Comparison of ENCODE assay signal across 8 cellular contexts in genomic region chr19:54162241-54162805, GRCh38. TPM values are rescaled to one million over a fixed set of nuclear protein-coding genes. Genes with fewer than 3 reads are reported as not detected.
A peak's percentile ranks its signal among the peaks of the same experiment; 100 is the strongest.
DNase-seq lines count a peak whose midpoint lies in the region; ATAC-seq and TF ChIP-seq lines count a peak whose summit lies in the region.

No MANE protein-coding gene starts in this region.

- H3K4me2 ChIP-seq in Karpas-422 (ENCODE audit: low read depth, low read length, poor library complexity, severe bottlenecking) = peak overlapping the region; percentile 84

- peaks cover 25% of the 10 kb centered on the region for H4K20me1 ChIP-seq in Karpas-422 (ENCODE audit: insufficient read depth, low read depth, low read length)

- H3K79me2 ChIP-seq in Karpas-422 (ENCODE audit: low read length) = peaks cover 16% of the 10 kb centered on the region

- H3K9me2 ChIP-seq in Karpas-422 (replicated peaks; ENCODE audit: insufficient read depth, low read length) = no peaks in the 10 kb centered on the region

- H2AFZ ChIP-seq in Karpas-422 (ENCODE audit: low read length) = no peak overlapping the region

- H3K4me3 ChIP-seq in Karpas-422 (ENCODE audit: low read length) = peak overlapping the region; percentile 58; the same call in 1 of the 2 replicates
- peak overlapping the region; percentile 32 to 50 for H3K4me3 ChIP-seq in ascending aorta
- peak overlapping the region; percentile 56; the same call in 1 of the 2 replicates for H3K4me3 ChIP-seq in iPS DF 6.9 (ENCODE audit: low read length)
- peak overlapping the region in 2 of 3 donors; percentile 30 to 68 for H3K4me3 ChIP-seq in skeletal muscle tissue (ENCODE audit: low read length in 3 of 3)

- H3K9ac ChIP-seq in Karpas-422 (ENCODE audit: low read length) (peak overlapping the region; percentile 57), skeletal muscle tissue (ENCODE audit: low read depth in 1 of 3, low read length in 3 of 3) (no peak overlapping the region)

- DNase-seq in CD1c-positive myeloid dendritic cell (ENCODE audit: extremely low spot score) (peak; percentile 91), Karpas-422 (peak; percentile 97), T-helper 22 cell (ENCODE audit: low read depth) (peak; percentile 68), ascending aorta (ENCODE audit: low spot score in 2 of 2) (peak; percentile 39 to 88), iPS DF 6.9 (ENCODE audit: low read depth, low spot score) (no peak), kidney glomerular epithelial cell (lab: John Stamatoyannopoulos, UW) (no peak)

- H3K9me3 ChIP-seq in Karpas-422 (ENCODE audit: low read length) (no peaks in the 10 kb centered on the region), ascending aorta (no peaks in the 10 kb centered on the region), iPS DF 6.9 (ENCODE audit: control insufficient read depth, insufficient read depth, low read length) (no peaks in the 10 kb centered on the region), skeletal muscle tissue (ENCODE audit: control insufficient read depth in 3 of 3, low read length in 3 of 3) (no peaks in the 10 kb centered on the region)

- H3K36me3 ChIP-seq in Karpas-422 (ENCODE audit: insufficient read depth, low read length) (no peaks in the 10 kb centered on the region), ascending aorta (peaks cover 7% of the 10 kb centered on the region in 2 donors), iPS DF 6.9 (ENCODE audit: control insufficient read depth, insufficient read depth, low read length) (no peaks in the 10 kb centered on the region), skeletal muscle tissue (ENCODE audit: control insufficient read depth in 3 of 3, insufficient read depth in 3 of 3, low read length in 3 of 3) (peaks cover 4 to 7% (median 5%) of the 10 kb centered on the region in 3 donors)

- ATAC-seq in GM19035 (IDR thresholded peaks at IDR 0.05; ENCODE audit: unreplicated experiment) = no peak

- WGBS in iPS DF 6.9 (ENCODE audit: insufficient coverage, insufficient read length) = no CpG with 5 or more reads among the region's 35 CpGs

- H3K4me1 ChIP-seq in Karpas-422 (ENCODE audit: low read length) (peaks cover 38% of the 10 kb centered on the region), ascending aorta (peaks cover 15 to 21% of the 10 kb centered on the region in 2 donors), iPS DF 6.9 (ENCODE audit: control insufficient read depth, insufficient read depth, low read length) (peaks cover 4% of the 10 kb centered on the region; the same call in 1 of the 2 replicates), skeletal muscle tissue (ENCODE audit: control insufficient read depth in 3 of 3, insufficient read depth in 3 of 3, low read length in 3 of 3) (peaks cover 27 to 36% (median 36%) of the 10 kb centered on the region in 3 donors)

- no peak for TF ChIP-seq CTCF in ascending aorta (IDR thresholded peaks at IDR 0.05)

- H3K27ac ChIP-seq in Karpas-422 (ENCODE audit: low read length) (no peak overlapping the region), ascending aorta (no peak overlapping the region), iPS DF 6.9 (ENCODE audit: low read length) (no peak overlapping the region), skeletal muscle tissue (ENCODE audit: low read depth, low read length) (no peak overlapping the region)

- intact Hi-C loops in ascending aorta (cut with DNase I) = no loop called here

- no peaks in the 10 kb centered on the region for H3K27me3 ChIP-seq in Karpas-422 (ENCODE audit: low read length)
- H3K27me3 ChIP-seq in ascending aorta = peaks cover 4% of the 10 kb centered on the region
- H3K27me3 ChIP-seq in iPS DF 6.9 (ENCODE audit: control insufficient read depth, insufficient read depth, low read length) = no peaks in the 10 kb centered on the region
- peaks cover 5 to 28% (median 15%) of the 10 kb centered on the region in 3 donors for H3K27me3 ChIP-seq in skeletal muscle tissue (ENCODE audit: control insufficient read depth in 3 of 3, insufficient read depth in 3 of 3, low read length in 3 of 3)

RNA-seq across cellular contexts. Expression of gene LENG1, which starts 2.8 kb away (rescaled TPM):
- 1.6 and 14.0 TPM in 2 replicates for total RNA-seq in Karpas-422 (2014; rRNA removed; shearing (Covaris generic); ENCODE audit: low replicate concordance)
- total RNA-seq in ascending aorta = 2.7 TPM
- 7.8 TPM for total RNA-seq in skeletal muscle tissue

RNA-seq across cellular contexts. Expression of gene TMC4, which starts 10.6 kb away (rescaled TPM):
- 6.2 TPM in 1 of 2 replicates, not detected in the other for total RNA-seq in Karpas-422 (2014; rRNA removed; shearing (Covaris generic); ENCODE audit: low replicate concordance)
- total RNA-seq in ascending aorta = 7.1 TPM
- total RNA-seq in skeletal muscle tissue = 1.0 TPM

RNA-seq across cellular contexts. Expression of gene CNOT3, which starts 24.8 kb away (rescaled TPM):
- total RNA-seq in Karpas-422 (2014; rRNA removed; shearing (Covaris generic); ENCODE audit: low replicate concordance) = 31.2 and 45.0 TPM in 2 replicates
- total RNA-seq in ascending aorta (69.1 TPM), skeletal muscle tissue (6.3 TPM)

RNA-seq across cellular contexts. Expression of gene MBOAT7, which starts 27.1 kb away (rescaled TPM):
- 85.6 and 90.0 TPM in 2 replicates for total RNA-seq in Karpas-422 (2014; rRNA removed; shearing (Covaris generic); ENCODE audit: low replicate concordance)
- total RNA-seq in ascending aorta = 56.1 TPM
- total RNA-seq in skeletal muscle tissue = 8.9 TPM

RNA-seq across cellular contexts. Expression of gene TSEN34, which starts 28.8 kb away (rescaled TPM):
- 28.1 and 39.8 TPM in 2 replicates for total RNA-seq in Karpas-422 (2014; rRNA removed; shearing (Covaris generic); ENCODE audit: low replicate concordance)
- 54.9 TPM for total RNA-seq in ascending aorta
- total RNA-seq in skeletal muscle tissue = 29.7 TPM

Comparison
In these comparisons a context has a peak if more than half of its experiments do, and no peak if none do; other contexts are left out.
1. DNase-seq: peak in CD1c-positive myeloid dendritic cell (single experiment), Karpas-422 (single experiment), T-helper 22 cell (single experiment) and ascending aorta (2 of 2); none in iPS DF 6.9 (single experiment) and kidney glomerular epithelial cell (single experiment).
2. Peak in every context shown above with its lines, with median percentiles within 50 percentile points of each other: H3K4me3 ChIP-seq.